ENCODE assay signal across 8 cellular contexts in genomic region chr5:111755942-111756353, GRCh38. TPM values are rescaled to one million over a fixed set of nuclear protein-coding genes. Genes with fewer than 3 reads are reported as not detected.
A peak's percentile ranks its signal among the peaks of the same experiment; 100 is the strongest.
DNase-seq lines count a peak whose midpoint lies in the region; ATAC-seq and TF ChIP-seq lines count a peak whose summit lies in the region.

No MANE protein-coding gene starts in this region.

- H3K36me3 Mint-ChIP-seq in activated CD8-positive, alpha-beta T cell treated with anti-CD3 and anti-CD28 coated beads for 36 hours (ENCODE audit: low read depth), result no peaks in the 10 kb centered on the region

- no peak for TF ChIP-seq CTCF in activated CD8-positive, alpha-beta T cell treated with anti-CD3 and anti-CD28 coated beads for 36 hours (IDR thresholded peaks at IDR 0.05)

- no peaks in the 10 kb centered on the region for H3K9me3 ChIP-seq in HUES48 (ENCODE audit: control insufficient read depth, insufficient read depth, low read length)

- peak overlapping the region; percentile 97 for H3K27ac ChIP-seq in HUES48 (ENCODE audit: low read depth, low read length)

- H3K4me3 ChIP-seq in HUES48 (ENCODE audit: low read depth, low read length) (peak overlapping the region; percentile 98), iPS-11a (ENCODE audit: low read depth, low read length) (peak overlapping the region; percentile 60)

- H3K9ac ChIP-seq in HUES48 (ENCODE audit: low read depth, low read length), result peak overlapping the region; percentile 84

- H3K27me3 ChIP-seq in HUES48 (ENCODE audit: control insufficient read depth, insufficient read depth, low read length), result no peaks in the 10 kb centered on the region

- peaks cover 40% of the 10 kb centered on the region for H3K4me1 ChIP-seq in HUES48 (ENCODE audit: control insufficient read depth, insufficient read depth, low read length)

- peaks cover 21% of the 10 kb centered on the region for H3K4me1 Mint-ChIP-seq in activated CD8-positive, alpha-beta T cell treated with anti-CD3 and anti-CD28 coated beads for 36 hours (ENCODE audit: low read depth)

- no peaks in the 10 kb centered on the region for H3K27me3 Mint-ChIP-seq in activated CD8-positive, alpha-beta T cell treated with anti-CD3 and anti-CD28 coated beads for 36 hours

- ATAC-seq in activated CD8-positive, alpha-beta T cell treated with anti-CD3 and anti-CD28 coated beads for 36 hours, result no peak
- ATAC-seq in GM19324 (IDR thresholded peaks at IDR 0.05; ENCODE audit: low FRiP score, unreplicated experiment) (no peak), HG02759 (IDR thresholded peaks at IDR 0.05; ENCODE audit: unreplicated experiment) (no peak), GM18907 (IDR thresholded peaks at IDR 0.05; ENCODE audit: unreplicated experiment) (no peak)

- intact Hi-C loops in activated CD8-positive, alpha-beta T cell treated with anti-CD3 and anti-CD28 coated beads for 36 hours (cut with micrococcal nuclease), result no loop called here

- DNase-seq in Ammon's horn (ENCODE audit: low spot score), result peak; percentile 37
- DNase-seq in activated CD8-positive, alpha-beta T cell treated with anti-CD3 and anti-CD28 coated beads for 36 hours, result no peak
- peak; percentile 60 for DNase-seq in superior temporal gyrus (ENCODE audit: extremely low spot score)

- POLR2A ChIA-PET in activated CD8-positive, alpha-beta T cell treated with anti-CD3 and anti-CD28 coated beads for 36 hours (lab: Charles Lee), result no interaction called here

- H3K9me3 Mint-ChIP-seq in activated CD8-positive, alpha-beta T cell treated with anti-CD3 and anti-CD28 coated beads for 36 hours, result no peaks in the 10 kb centered on the region

- CTCF ChIA-PET in activated CD8-positive, alpha-beta T cell treated with anti-CD3 and anti-CD28 coated beads for 36 hours (lab: Charles Lee), result interaction anchor here (1.6 kb wide), 1 partner anchor 225 kb away, joined by 7 read pairs; no protein-coding TSS in a partner anchor

- H3K36me3 ChIP-seq in HUES48 (ENCODE audit: control insufficient read depth, insufficient read depth, low read length), result peaks cover 32% of the 10 kb centered on the region

- H3K4me3 Mint-ChIP-seq in activated CD8-positive, alpha-beta T cell treated with anti-CD3 and anti-CD28 coated beads for 36 hours, result peak overlapping the region; percentile 80

- no peak overlapping the region for H3K27ac Mint-ChIP-seq in activated CD8-positive, alpha-beta T cell treated with anti-CD3 and anti-CD28 coated beads for 36 hours

RNA-seq across cellular contexts. Expression of gene NREP, which starts 1.0 kb away (rescaled TPM):
- total RNA-seq in activated CD8-positive, alpha-beta T cell treated with anti-CD3 and anti-CD28 coated beads for 36 hours, result 10 to 100 TPM; 21.7 to 22.6 TPM
